Comparison of ENCODE assay signal across 8 cellular contexts in the genomic region with DNA sequence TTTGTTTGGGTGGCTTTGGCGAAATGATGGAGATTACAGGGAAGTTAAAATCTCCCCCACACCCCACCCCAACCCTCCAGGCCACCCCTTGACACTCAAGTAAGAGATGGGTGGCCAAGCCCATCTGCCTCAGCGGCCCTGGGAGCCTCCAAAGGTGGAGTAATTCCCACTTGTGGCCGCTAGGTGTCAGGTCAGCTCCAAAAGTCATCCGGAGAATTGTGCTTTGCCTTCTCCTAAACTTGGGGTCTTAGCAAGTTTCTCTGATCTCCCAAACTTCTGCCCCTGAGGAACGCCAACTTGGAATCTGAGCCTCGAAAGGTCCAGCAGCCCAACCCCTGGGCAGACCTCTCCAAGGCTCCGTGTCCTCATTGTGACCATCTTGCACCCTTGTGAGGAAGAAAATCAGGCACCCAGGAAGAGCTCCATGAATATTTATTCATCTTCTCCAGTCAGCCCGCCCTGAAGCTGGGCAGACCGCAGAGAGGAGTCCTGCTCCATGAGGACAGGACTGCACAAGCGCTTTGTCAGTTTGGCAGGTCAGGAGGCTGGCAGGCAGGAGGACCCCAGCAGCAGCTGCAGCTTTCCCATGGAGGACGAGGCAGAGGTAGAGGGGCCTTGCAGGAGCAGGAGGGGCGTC. TPM values are rescaled to one million over a fixed set of nuclear protein-coding genes. Genes with fewer than 3 reads are reported as not detected.
DNase-seq lines count a peak whose midpoint lies in the region; ATAC-seq and TF ChIP-seq lines count a peak whose summit lies in the region.

No MANE protein-coding gene starts in this region.

- no peak overlapping the region for H3K9ac ChIP-seq in OCI-LY1 (ENCODE audit: low read length)

- DNase-seq in HAP-1 (ENCODE audit: low spot score in 2 of 2) (peak; percentile 36 to 74), fibroblast of the aortic adventitia (ENCODE audit: low read depth) (peak; percentile 60), osteoblast (ENCODE audit: insufficient read length, low spot score, missing footprints) (peak; percentile 92), tibial nerve (ENCODE audit: low spot score in 2 of 2) (peak; percentile 48 to 69)
- peak; percentile 79 for DNase-seq in activated T-cell treated with anti-CD3 and anti-CD28 coated beads, Interleukin-2, amount 50 U/mL, for 48 hours

- H3K4me2 ChIP-seq in OCI-LY1 (ENCODE audit: low read length) = no peak overlapping the region
- H3K4me2 ChIP-seq in osteoblast (ENCODE audit: insufficient read depth, low read length) = no peak overlapping the region

- no peaks in the 10 kb centered on the region for H3K9me2 ChIP-seq in OCI-LY1 (ENCODE audit: low read depth, low read length)

- H3K9me3 ChIP-seq in HAP-1 = peaks cover 6% of the 10 kb centered on the region; the same call in 1 of the 2 replicates
- H3K9me3 ChIP-seq in OCI-LY1 (ENCODE audit: low read length) = no peaks in the 10 kb centered on the region
- no peaks in the 10 kb centered on the region for H3K9me3 ChIP-seq in osteoblast (ENCODE audit: low read depth, low read length)
- H3K9me3 ChIP-seq in tibial nerve = no peaks in the 10 kb centered on the region

- in situ Hi-C loops in HAP-1 (cut with MboI; ENCODE audit: low sequenced_read_pairs) = no loop called here

- H3F3A ChIP-seq in OCI-LY1 (ENCODE audit: insufficient read depth, low read length) = no peaks in the 10 kb centered on the region

- TF ChIP-seq CTCF in C4-2B (conservative IDR thresholded peaks at IDR 0.05) (peak; percentile 92), OCI-LY1 (IDR thresholded peaks at IDR 0.05; ENCODE audit: low read length) (peak; percentile 81), fibroblast of the aortic adventitia (IDR thresholded peaks at IDR 0.05; ENCODE audit: insufficient read depth, low read length) (peak; percentile 88), osteoblast (IDR thresholded peaks at IDR 0.05; ENCODE audit: extremely low read depth, low read depth, low read length) (peak; percentile 82), tibial nerve (IDR thresholded peaks at IDR 0.05) (peak; percentile 79 to 92 (median 88))

- 25 to 29% methylated on average over 12 of the region's 12 CpGs for WGBS in tibial nerve, 2 donors

- H3K27me3 ChIP-seq in HAP-1 (ENCODE audit: low read depth) = no peaks in the 10 kb centered on the region; the same call in 1 of the 2 replicates
- peaks cover 8% of the 10 kb centered on the region for H3K27me3 ChIP-seq in OCI-LY1 (ENCODE audit: insufficient read depth, low read length)
- H3K27me3 ChIP-seq in osteoblast (ENCODE audit: insufficient read depth, low read length) = peaks cover 13% of the 10 kb centered on the region
- H3K27me3 ChIP-seq in tibial nerve = no peaks in the 10 kb centered on the region

- no peaks in the 10 kb centered on the region for H3K4me1 ChIP-seq in HAP-1
- no peaks in the 10 kb centered on the region for H3K4me1 ChIP-seq in OCI-LY1 (ENCODE audit: insufficient read depth, low read length, severe bottlenecking)
- H3K4me1 ChIP-seq in osteoblast (ENCODE audit: insufficient read depth, low read length) = no peaks in the 10 kb centered on the region
- no peaks in the 10 kb centered on the region for H3K4me1 ChIP-seq in tibial nerve

- H3K4me3 ChIP-seq in HAP-1 (no peak overlapping the region), OCI-LY1 (ENCODE audit: low read depth, low read length, poor library complexity, severe bottlenecking) (no peak overlapping the region), fibroblast of the aortic adventitia (ENCODE audit: low read depth, low read length) (no peak overlapping the region), osteoblast (ENCODE audit: insufficient read depth, low read length) (no peak overlapping the region), tibial nerve (no peak overlapping the region)

- ATAC-seq in GM18502 (IDR thresholded peaks at IDR 0.05; ENCODE audit: poor library complexity, unreplicated experiment) = no peak

- H2AFZ ChIP-seq in OCI-LY1 (ENCODE audit: low read length) (no peak overlapping the region), osteoblast (ENCODE audit: low read length) (no peak overlapping the region)

- no peak overlapping the region for H3K27ac ChIP-seq in C4-2B
- no peak overlapping the region for H3K27ac ChIP-seq in OCI-LY1 (ENCODE audit: low read depth, low read length, poor library complexity, severe bottlenecking)
- no peak overlapping the region for H3K27ac ChIP-seq in osteoblast (ENCODE audit: low read depth, low read length)
- H3K27ac ChIP-seq in tibial nerve = no peak overlapping the region

- H4K20me1 ChIP-seq in OCI-LY1 (ENCODE audit: insufficient read depth, low read length) (no peaks in the 10 kb centered on the region), osteoblast (ENCODE audit: insufficient read depth, low read length) (no peaks in the 10 kb centered on the region)

- no peaks in the 10 kb centered on the region for H3K36me3 ChIP-seq in HAP-1 (replicated peaks)
- no peaks in the 10 kb centered on the region; the same call in 1 of the 2 replicates for H3K36me3 ChIP-seq in OCI-LY1 (ENCODE audit: insufficient read depth, low read length)
- H3K36me3 ChIP-seq in osteoblast (ENCODE audit: insufficient read depth, low read length) = no peaks in the 10 kb centered on the region
- no peaks in the 10 kb centered on the region for H3K36me3 ChIP-seq in tibial nerve

- no peak for TF ChIP-seq POLR2A in tibial nerve (IDR thresholded peaks at IDR 0.05)

- no peak for TF ChIP-seq EP300 in tibial nerve (IDR thresholded peaks at IDR 0.05)

- H3K79me2 ChIP-seq in OCI-LY1 (ENCODE audit: insufficient read depth, low read length) = no peaks in the 10 kb centered on the region
- no peaks in the 10 kb centered on the region for H3K79me2 ChIP-seq in osteoblast (ENCODE audit: insufficient read depth, low read length)

RNA-seq across cellular contexts. Expression of gene LRRC74A, which starts 46.7 kb away (rescaled TPM):
- total RNA-seq in fibroblast of the aortic adventitia (ENCODE audit: low replicate concordance) = not detected in 2 replicates
- total RNA-seq in osteoblast = not detected in 2 replicates
- not detected for total RNA-seq in tibial nerve
